14 cellular contexts compared by ENCODE assay signal in the genomic region with DNA sequence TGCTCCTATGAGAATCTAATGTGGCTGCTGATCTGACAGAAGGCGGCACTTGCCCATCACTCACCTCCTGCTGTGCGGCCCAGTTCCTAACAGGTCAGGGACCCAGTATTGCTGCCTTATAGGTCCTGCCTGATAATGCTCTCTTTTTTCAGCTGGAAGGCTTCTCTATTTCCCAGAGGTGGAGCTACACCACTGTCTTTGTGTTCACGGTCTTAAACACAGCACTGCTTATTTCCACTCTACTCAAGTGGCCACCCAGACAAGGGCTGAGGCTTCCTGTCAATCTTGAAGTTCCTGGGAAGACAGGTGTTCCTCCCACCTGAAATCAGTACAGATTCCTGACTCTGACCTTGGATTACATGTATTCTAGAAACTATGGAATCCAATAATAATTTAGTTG.
DNase-seq lines count a peak whose midpoint lies in the region; ATAC-seq, FAIRE-seq and TF ChIP-seq lines count a peak whose summit lies in the region.
"Had no signal": no experiment of that assay in that cellular context is flagged by ENCODE, and none has a peak within 500 bp of the region (broad histone marks: within the 10 kb centered on the region; RNA-seq: fewer than 3 reads in every experiment).

No MANE protein-coding gene starts in this region.

- POLR2A ChIA-PET in PC-3 (lab: Charles Lee; ENCODE audit: unreplicated experiment): interaction anchor here (0.5 kb wide), 1 partner anchor 272 kb away, joined by 3 read pairs; no protein-coding TSS in a partner anchor

- H2AFZ ChIP-seq in PC-3 (ENCODE audit: low read length): peak overlapping the region; percentile 58; the same call in 1 of the 2 replicates
- H2AFZ ChIP-seq in keratinocyte (ENCODE audit: control insufficient read depth, low read length): no peak overlapping the region

- H3K27me3 ChIP-seq in PC-3 (ENCODE audit: low read length) (no peaks in the 10 kb centered on the region), keratinocyte (ENCODE audit: control insufficient read depth, extremely low read depth, insufficient read depth, low read length) (no peaks in the 10 kb centered on the region), small intestine (ENCODE audit: control insufficient read depth in 2 of 2, insufficient read depth in 2 of 2, low read length in 2 of 2) (no peaks in the 10 kb centered on the region), gastrocnemius medialis (no peaks in the 10 kb centered on the region)
- H3K27me3 ChIP-seq: BLaER1 had no signal

- TF ChIP-seq CTCF in PC-3 (conservative IDR thresholded peaks at IDR 0.05; ENCODE audit: low read depth, low read length): no peak
- peak in 1 of 3 experiments; percentile 4 for TF ChIP-seq CTCF in keratinocyte (optimal IDR thresholded peaks at IDR 0.05 in 1 of 3, IDR thresholded peaks at IDR 0.05 in 1 of 3, conservative IDR thresholded peaks at IDR 0.05 in 1 of 3; ENCODE audit: extremely low read depth in 1 of 3, insufficient read depth in 2 of 3, low read length in 3 of 3)
- TF ChIP-seq CTCF in gastrocnemius medialis (IDR thresholded peaks at IDR 0.05 in 4 of 5, conservative IDR thresholded peaks at IDR 0.05 in 1 of 5): no peak

- peak overlapping the region; percentile 62; the same call in 1 of the 2 replicates for H3K4me2 ChIP-seq in PC-3 (ENCODE audit: low read length)
- H3K4me2 ChIP-seq in keratinocyte (ENCODE audit: control insufficient read depth, extremely low read depth, insufficient read depth, low read depth, low read length): peak overlapping the region; percentile 65
- H3K4me2 ChIP-seq: BLaER1 had no signal

- H3K36me3 ChIP-seq in PC-3 (ENCODE audit: low read depth, low read length): no peaks in the 10 kb centered on the region
- H3K36me3 ChIP-seq in keratinocyte (ENCODE audit: control insufficient read depth in 2 of 2, extremely low read depth in 1 of 2, insufficient read depth in 2 of 2, low read length in 2 of 2): no peaks in the 10 kb centered on the region
- H3K36me3 ChIP-seq in small intestine (ENCODE audit: control insufficient read depth in 2 of 2, insufficient read depth in 2 of 2, low read length in 2 of 2): no peaks in the 10 kb centered on the region
- no peaks in the 10 kb centered on the region for H3K36me3 ChIP-seq in gastrocnemius medialis
- H3K36me3 ChIP-seq: BLaER1 had no signal

- ATAC-seq in PC-3 (peak; percentile 24), gastrocnemius medialis (no peak), GM21381 (IDR thresholded peaks at IDR 0.05; ENCODE audit: unreplicated experiment) (no peak)

- in situ Hi-C loops in gastrocnemius medialis (cut with MboI; ENCODE audit: low sequenced_read_pairs in 4 of 4): no loop called here

- peak overlapping the region; percentile 87 for H3K27ac ChIP-seq in PC-3 (ENCODE audit: low read length)
- H3K27ac ChIP-seq in keratinocyte (ENCODE audit: control insufficient read depth, insufficient read depth, low read length): peak overlapping the region; percentile 17
- peak overlapping the region; percentile 25 to 41 for H3K27ac ChIP-seq in small intestine (ENCODE audit: low read depth in 1 of 2, low read length in 1 of 2)
- H3K27ac ChIP-seq in gastrocnemius medialis: no peak overlapping the region
- H3K27ac ChIP-seq: BLaER1 had no signal

- intact Hi-C loops in PC-3 (cut with micrococcal nuclease): loop anchor here (1.0 to 10.0 kb wide), 4 partner anchors 84 to 271 kb away; partner anchors contain the start of gene NR3C2
- intact Hi-C loops in gastrocnemius medialis (cut with DNase I; ENCODE audit: low total_unique reads): no loop called here

- H3K4me1 ChIP-seq in PC-3 (ENCODE audit: insufficient read depth, low read length): peaks cover 22% of the 10 kb centered on the region
- H3K4me1 ChIP-seq in keratinocyte (ENCODE audit: control insufficient read depth, extremely low read depth, insufficient read depth, low read length): peaks cover 14% of the 10 kb centered on the region
- H3K4me1 ChIP-seq in small intestine (ENCODE audit: control insufficient read depth in 2 of 2, insufficient read depth in 1 of 2, low read depth in 1 of 2, low read length in 1 of 2): peaks cover 6 to 7% of the 10 kb centered on the region in 2 donors
- peaks cover 7 to 9% of the 10 kb centered on the region in 2 donors for H3K4me1 ChIP-seq in gastrocnemius medialis
- H3K4me1 ChIP-seq: BLaER1 had no signal

- DNase-seq in NCI-H82 (lab: John Stamatoyannopoulos, UW) (peak; percentile 21), NCI-H82 treated with DMSO at 0.1 percent for 48 hours (lab: John Stamatoyannopoulos, UW; ENCODE audit: unreplicated experiment) (no peak), PC-3 (no peak), keratinocyte (ENCODE audit: low read depth, low spot score) (no peak), small intestine (no peak), gastrocnemius medialis (no peak), epidermal melanocyte (ENCODE audit: insufficient read length, low spot score) (no peak)
- DNase-seq: GOT3, NCI-H187 treated with DMSO at 0.1 percent for 48 hours, NCI-H2171 treated with DMSO at 0.1 percent for 48 hours, NCI-H510A treated with DMSO at 0.1 percent for 48 hours had no signal

- no peak for FAIRE-seq in keratinocyte (lab: Jason Lieb, UNC)
- FAIRE-seq in small intestine (lab: Jason Lieb, UNC): no peak
- FAIRE-seq: GM12892 had no signal

- H3K9ac ChIP-seq in PC-3 (ENCODE audit: low read length): peak overlapping the region; percentile 26; the same call in 1 of the 2 replicates
- H3K9ac ChIP-seq in keratinocyte (ENCODE audit: control insufficient read depth, extremely low read depth, insufficient read depth, low read length): no peak overlapping the region
- H3K9ac ChIP-seq: BLaER1 had no signal

- H3K4me3 ChIP-seq in PC-3 (ENCODE audit: low read length): no peak overlapping the region; the same call in 1 of the 2 replicates
- H3K4me3 ChIP-seq in keratinocyte (ENCODE audit: control insufficient read depth in 2 of 3, extremely low read depth in 1 of 3, insufficient read depth in 2 of 3, low read depth in 1 of 3, low read length in 3 of 3): no peak overlapping the region
- no peak overlapping the region for H3K4me3 ChIP-seq in small intestine (ENCODE audit: low read depth in 1 of 2, low read length in 2 of 2)
- H3K4me3 ChIP-seq in gastrocnemius medialis: no peak overlapping the region
- H3K4me3 ChIP-seq: BLaER1 had no signal

- no peaks in the 10 kb centered on the region for H3K9me2 ChIP-seq in PC-3 (replicated peaks; ENCODE audit: low read length)

- H3K79me2 ChIP-seq in PC-3 (ENCODE audit: low read length) (no peaks in the 10 kb centered on the region), keratinocyte (ENCODE audit: control insufficient read depth, insufficient read depth, low read length) (no peaks in the 10 kb centered on the region)

- CTCF ChIA-PET in PC-3 (lab: Charles Lee): no interaction called here

- H3F3A ChIP-seq in PC-3 (ENCODE audit: low read length, unreplicated experiment): peaks cover 4% of the 10 kb centered on the region

- H3K9me3 ChIP-seq in PC-3 (ENCODE audit: low read length): no peaks in the 10 kb centered on the region
- H3K9me3 ChIP-seq in keratinocyte (ENCODE audit: control insufficient read depth, low read depth, low read length): no peaks in the 10 kb centered on the region
- H3K9me3 ChIP-seq in small intestine (ENCODE audit: control insufficient read depth, low read depth): peaks cover 2% of the 10 kb centered on the region
- H3K9me3 ChIP-seq in gastrocnemius medialis: no peaks in the 10 kb centered on the region
- H3K9me3 ChIP-seq: BLaER1 had no signal

- no peak for TF ChIP-seq POLR2A in gastrocnemius medialis (IDR thresholded peaks at IDR 0.05)

- BruUV-seq in PC-3 (replicated peaks; lab: Mats Ljungman, UMichigan): TSS peak; percentile 37

- H4K20me1 ChIP-seq in PC-3 (ENCODE audit: low read length) (no peaks in the 10 kb centered on the region), keratinocyte (ENCODE audit: control insufficient read depth, extremely low read depth, insufficient read depth, low read length) (no peaks in the 10 kb centered on the region)
- H4K20me1 ChIP-seq: BLaER1 had no signal

- H3K9me1 ChIP-seq in keratinocyte (ENCODE audit: control insufficient read depth, extremely low read depth, insufficient read depth, low read length): no peaks in the 10 kb centered on the region

- dilution Hi-C loops in keratinocyte (cut with MboI; ENCODE audit: extremely low pct_ligation_motif_present, low sequenced_read_pairs): no loop called here

- 87 to 89% (median 88%) methylated on average over 3 of the region's 3 CpGs for WGBS in small intestine, 3 donors

Comparison
In these comparisons a context has a peak if more than half of its experiments do, and no peak if none do; other contexts are left out.
1. H3K27ac ChIP-seq: peak in PC-3 (single experiment), keratinocyte (single experiment) and small intestine (2 of 2); none in gastrocnemius medialis (0 of 4).